ENCODE assay signal across 2 cellular contexts in the genomic region with DNA sequence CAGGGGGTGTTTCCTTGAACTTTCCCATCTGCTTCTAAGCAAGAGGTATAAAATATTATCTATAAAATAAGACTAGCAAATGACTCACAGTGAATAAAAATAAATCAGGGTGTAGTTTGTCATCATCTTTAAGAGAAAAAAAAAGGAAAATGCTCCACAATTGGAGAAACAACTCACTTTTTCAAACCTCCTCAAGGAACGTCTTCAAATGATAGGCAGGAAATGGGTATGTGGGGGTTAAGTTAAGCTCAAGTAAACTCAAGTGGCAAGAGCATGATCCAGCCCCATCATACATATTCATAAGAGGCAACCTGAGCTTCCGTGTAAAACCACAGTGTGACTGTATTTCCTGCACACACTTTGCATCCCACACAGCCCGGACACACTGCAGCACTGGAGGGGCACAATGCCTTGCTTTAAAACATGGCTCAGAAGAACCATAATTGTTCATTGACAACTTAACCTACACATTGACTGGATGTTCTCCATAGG.
TF ChIP-seq lines count a peak whose summit lies in the region.

No MANE protein-coding gene starts in this region.

TF ChIP-seq in HepG2, 621 proteins besides CTCF, POLR2A, EP300 and RAD21 (continued from another document and continues in another):
- TF ChIP-seq, protein P1, sequence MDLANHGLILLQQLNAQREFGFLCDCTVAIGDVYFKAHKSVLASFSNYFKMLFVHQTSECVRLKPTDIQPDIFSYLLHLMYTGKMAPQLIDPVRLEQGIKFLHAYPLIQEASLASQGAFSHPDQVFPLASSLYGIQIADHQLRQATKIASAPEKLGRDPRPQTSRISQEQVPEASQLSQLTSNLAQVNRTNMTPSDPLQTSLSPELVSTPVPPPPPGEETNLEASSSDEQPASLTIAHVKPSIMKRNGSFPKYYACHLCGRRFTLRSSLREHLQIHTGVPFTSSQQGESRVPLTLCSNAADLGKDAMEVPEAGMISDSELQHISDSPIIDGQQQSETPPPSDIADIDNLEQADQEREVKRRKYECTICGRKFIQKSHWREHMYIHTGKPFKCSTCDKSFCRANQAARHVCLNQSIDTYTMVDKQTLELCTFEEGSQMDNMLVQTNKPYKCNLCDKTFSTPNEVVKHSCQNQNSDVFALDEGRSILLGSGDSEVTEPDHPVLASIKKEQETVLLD (CRISPR knock-in tag; IDR thresholded peaks at IDR 0.05; ENCODE audit: low read depth): no peak
- TF ChIP-seq, protein P2, sequence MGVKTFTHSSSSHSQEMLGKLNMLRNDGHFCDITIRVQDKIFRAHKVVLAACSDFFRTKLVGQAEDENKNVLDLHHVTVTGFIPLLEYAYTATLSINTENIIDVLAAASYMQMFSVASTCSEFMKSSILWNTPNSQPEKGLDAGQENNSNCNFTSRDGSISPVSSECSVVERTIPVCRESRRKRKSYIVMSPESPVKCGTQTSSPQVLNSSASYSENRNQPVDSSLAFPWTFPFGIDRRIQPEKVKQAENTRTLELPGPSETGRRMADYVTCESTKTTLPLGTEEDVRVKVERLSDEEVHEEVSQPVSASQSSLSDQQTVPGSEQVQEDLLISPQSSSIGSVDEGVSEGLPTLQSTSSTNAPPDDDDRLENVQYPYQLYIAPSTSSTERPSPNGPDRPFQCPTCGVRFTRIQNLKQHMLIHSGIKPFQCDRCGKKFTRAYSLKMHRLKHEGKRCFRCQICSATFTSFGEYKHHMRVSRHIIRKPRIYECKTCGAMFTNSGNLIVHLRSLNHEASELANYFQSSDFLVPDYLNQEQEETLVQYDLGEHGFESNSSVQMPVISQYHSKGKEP (CRISPR knock-in tag; IDR thresholded peaks at IDR 0.05): no peak
- no peak for TF ChIP-seq ZNF749 (CRISPR knock-in tag; IDR thresholded peaks at IDR 0.05; ENCODE audit: borderline replicate concordance)
- TF ChIP-seq, protein P3, sequence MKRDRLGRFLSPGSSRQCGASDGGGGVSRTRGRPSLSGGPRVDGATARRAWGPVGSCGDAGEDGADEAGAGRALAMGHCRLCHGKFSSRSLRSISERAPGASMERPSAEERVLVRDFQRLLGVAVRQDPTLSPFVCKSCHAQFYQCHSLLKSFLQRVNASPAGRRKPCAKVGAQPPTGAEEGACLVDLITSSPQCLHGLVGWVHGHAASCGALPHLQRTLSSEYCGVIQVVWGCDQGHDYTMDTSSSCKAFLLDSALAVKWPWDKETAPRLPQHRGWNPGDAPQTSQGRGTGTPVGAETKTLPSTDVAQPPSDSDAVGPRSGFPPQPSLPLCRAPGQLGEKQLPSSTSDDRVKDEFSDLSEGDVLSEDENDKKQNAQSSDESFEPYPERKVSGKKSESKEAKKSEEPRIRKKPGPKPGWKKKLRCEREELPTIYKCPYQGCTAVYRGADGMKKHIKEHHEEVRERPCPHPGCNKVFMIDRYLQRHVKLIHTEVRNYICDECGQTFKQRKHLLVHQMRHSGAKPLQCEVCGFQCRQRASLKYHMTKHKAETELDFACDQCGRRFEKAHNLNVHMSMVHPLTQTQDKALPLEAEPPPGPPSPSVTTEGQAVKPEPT (CRISPR knock-in tag; IDR thresholded peaks at IDR 0.05; ENCODE audit: low read depth): no peak
- TF ChIP-seq, protein P4, sequence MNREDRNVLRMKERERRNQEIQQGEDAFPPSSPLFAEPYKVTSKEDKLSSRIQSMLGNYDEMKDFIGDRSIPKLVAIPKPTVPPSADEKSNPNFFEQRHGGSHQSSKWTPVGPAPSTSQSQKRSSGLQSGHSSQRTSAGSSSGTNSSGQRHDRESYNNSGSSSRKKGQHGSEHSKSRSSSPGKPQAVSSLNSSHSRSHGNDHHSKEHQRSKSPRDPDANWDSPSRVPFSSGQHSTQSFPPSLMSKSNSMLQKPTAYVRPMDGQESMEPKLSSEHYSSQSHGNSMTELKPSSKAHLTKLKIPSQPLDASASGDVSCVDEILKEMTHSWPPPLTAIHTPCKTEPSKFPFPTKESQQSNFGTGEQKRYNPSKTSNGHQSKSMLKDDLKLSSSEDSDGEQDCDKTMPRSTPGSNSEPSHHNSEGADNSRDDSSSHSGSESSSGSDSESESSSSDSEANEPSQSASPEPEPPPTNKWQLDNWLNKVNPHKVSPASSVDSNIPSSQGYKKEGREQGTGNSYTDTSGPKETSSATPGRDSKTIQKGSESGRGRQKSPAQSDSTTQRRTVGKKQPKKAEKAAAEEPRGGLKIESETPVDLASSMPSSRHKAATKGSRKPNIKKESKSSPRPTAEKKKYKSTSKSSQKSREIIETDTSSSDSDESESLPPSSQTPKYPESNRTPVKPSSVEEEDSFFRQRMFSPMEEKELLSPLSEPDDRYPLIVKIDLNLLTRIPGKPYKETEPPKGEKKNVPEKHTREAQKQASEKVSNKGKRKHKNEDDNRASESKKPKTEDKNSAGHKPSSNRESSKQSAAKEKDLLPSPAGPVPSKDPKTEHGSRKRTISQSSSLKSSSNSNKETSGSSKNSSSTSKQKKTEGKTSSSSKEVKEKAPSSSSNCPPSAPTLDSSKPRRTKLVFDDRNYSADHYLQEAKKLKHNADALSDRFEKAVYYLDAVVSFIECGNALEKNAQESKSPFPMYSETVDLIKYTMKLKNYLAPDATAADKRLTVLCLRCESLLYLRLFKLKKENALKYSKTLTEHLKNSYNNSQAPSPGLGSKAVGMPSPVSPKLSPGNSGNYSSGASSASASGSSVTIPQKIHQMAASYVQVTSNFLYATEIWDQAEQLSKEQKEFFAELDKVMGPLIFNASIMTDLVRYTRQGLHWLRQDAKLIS (CRISPR knock-in tag; IDR thresholded peaks at IDR 0.05): no peak
- TF ChIP-seq TBL1XR1 (IDR thresholded peaks at IDR 0.05; ENCODE audit: borderline replicate concordance, low read length, partially characterized antibody): no peak
- no peak for TF ChIP-seq ZNF383 (CRISPR knock-in tag; IDR thresholded peaks at IDR 0.05; ENCODE audit: borderline replicate concordance)
- TF ChIP-seq, protein P5, sequence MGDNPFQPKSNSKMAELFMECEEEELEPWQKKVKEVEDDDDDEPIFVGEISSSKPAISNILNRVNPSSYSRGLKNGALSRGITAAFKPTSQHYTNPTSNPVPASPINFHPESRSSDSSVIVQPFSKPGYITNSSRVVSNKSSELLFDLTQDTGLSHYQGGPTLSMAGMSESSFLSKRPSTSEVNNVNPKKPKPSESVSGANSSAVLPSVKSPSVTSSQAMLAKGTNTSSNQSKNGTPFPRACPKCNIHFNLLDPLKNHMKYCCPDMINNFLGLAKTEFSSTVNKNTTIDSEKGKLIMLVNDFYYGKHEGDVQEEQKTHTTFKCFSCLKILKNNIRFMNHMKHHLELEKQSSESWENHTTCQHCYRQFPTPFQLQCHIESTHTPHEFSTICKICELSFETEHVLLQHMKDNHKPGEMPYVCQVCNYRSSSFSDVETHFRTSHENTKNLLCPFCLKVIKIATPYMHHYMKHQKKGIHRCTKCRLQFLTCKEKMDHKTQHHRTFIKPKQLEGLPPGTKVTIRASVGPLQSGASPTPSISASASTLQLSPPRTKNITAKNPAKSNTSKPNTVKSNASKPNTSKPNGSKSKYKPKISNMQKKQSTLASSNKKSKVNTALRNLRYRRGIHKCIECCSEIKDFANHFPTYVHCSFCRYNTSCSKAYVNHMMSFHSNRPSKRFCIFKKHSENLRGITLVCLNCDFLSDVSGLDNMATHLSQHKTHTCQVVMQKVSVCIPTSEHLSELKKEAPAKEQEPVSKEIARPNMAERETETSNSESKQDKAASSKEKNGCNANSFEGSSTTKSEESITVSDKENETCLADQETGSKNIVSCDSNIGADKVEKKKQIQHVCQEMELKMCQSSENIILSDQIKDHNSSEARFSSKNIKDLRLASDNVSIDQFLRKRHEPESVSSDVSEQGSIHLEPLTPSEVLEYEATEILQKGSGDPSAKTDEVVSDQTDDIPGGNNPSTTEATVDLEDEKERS (CRISPR knock-in tag; IDR thresholded peaks at IDR 0.05): no peak

TF ChIP-seq in SK-N-SH treated with all-trans-retinoic acid at 6 μM for 48 hours, 23 proteins besides CTCF, POLR2A, EP300 and RAD21 (continued from another document):
- TF ChIP-seq, protein P6, sequence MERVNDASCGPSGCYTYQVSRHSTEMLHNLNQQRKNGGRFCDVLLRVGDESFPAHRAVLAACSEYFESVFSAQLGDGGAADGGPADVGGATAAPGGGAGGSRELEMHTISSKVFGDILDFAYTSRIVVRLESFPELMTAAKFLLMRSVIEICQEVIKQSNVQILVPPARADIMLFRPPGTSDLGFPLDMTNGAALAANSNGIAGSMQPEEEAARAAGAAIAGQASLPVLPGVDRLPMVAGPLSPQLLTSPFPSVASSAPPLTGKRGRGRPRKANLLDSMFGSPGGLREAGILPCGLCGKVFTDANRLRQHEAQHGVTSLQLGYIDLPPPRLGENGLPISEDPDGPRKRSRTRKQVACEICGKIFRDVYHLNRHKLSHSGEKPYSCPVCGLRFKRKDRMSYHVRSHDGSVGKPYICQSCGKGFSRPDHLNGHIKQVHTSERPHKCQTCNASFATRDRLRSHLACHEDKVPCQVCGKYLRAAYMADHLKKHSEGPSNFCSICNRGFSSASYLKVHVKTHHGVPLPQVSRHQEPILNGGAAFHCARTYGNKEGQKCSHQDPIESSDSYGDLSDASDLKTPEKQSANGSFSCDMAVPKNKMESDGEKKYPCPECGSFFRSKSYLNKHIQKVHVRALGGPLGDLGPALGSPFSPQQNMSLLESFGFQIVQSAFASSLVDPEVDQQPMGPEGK (CRISPR knock-in tag; IDR thresholded peaks at IDR 0.05; ENCODE audit: borderline replicate concordance): no peak
- TF ChIP-seq ZNF565 (CRISPR knock-in tag; conservative IDR thresholded peaks at IDR 0.05; ENCODE audit: low read depth) (no peak), ZC3H10 (CRISPR knock-in tag; IDR thresholded peaks at IDR 0.05) (no peak), PPARA (CRISPR knock-in tag; IDR thresholded peaks at IDR 0.05; ENCODE audit: borderline replicate concordance) (no peak)
- TF ChIP-seq, protein P7, sequence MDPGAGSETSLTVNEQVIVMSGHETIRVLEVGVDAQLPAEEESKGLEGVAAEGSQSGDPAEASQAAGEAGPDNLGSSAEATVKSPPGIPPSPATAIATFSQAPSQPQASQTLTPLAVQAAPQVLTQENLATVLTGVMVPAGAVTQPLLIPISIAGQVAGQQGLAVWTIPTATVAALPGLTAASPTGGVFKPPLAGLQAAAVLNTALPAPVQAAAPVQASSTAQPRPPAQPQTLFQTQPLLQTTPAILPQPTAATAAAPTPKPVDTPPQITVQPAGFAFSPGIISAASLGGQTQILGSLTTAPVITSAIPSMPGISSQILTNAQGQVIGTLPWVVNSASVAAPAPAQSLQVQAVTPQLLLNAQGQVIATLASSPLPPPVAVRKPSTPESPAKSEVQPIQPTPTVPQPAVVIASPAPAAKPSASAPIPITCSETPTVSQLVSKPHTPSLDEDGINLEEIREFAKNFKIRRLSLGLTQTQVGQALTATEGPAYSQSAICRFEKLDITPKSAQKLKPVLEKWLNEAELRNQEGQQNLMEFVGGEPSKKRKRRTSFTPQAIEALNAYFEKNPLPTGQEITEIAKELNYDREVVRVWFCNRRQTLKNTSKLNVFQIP (CRISPR knock-in tag; IDR thresholded peaks at IDR 0.05; ENCODE audit: borderline replicate concordance, low read depth): no peak
